In genomic region chr1:75787524-75787923, GRCh38 we compare ENCODE assay signal across 8 cellular contexts. TPM values are rescaled to one million over a fixed set of nuclear protein-coding genes. Genes with fewer than 3 reads are reported as not detected.
A peak's percentile ranks its signal among the peaks of the same experiment; 100 is the strongest.
DNase-seq lines count a peak whose midpoint lies in the region; ATAC-seq and TF ChIP-seq lines count a peak whose summit lies in the region.

No MANE protein-coding gene starts in this region.

- H3K4me3 ChIP-seq in BJ (ENCODE audit: low read depth, low read length) (peak overlapping the region; percentile 88), Loucy (ENCODE audit: low read length, poor library complexity, severe bottlenecking) (peak overlapping the region; percentile 98), dorsolateral prefrontal cortex (peak overlapping the region; percentile 52 to 96 (median 82))

- peaks cover 61 to 75% of the 10 kb centered on the region in 2 donors for H3K4me1 Mint-ChIP-seq in natural killer cell treated with Interleukin-12 subunit alpha and Interleukin-12 subunit beta and Interleukin-15 and Interleukin-18, amount 100 ng/mL, for 72 hours (ENCODE audit: low read depth in 2 of 2)

- peaks cover 63% of the 10 kb centered on the region for H4K20me1 ChIP-seq in Loucy (ENCODE audit: insufficient read depth, low read length, poor library complexity, severe bottlenecking)

- no peak overlapping the region for H2AFZ ChIP-seq in Loucy (ENCODE audit: low read length)

- H3K27ac ChIP-seq in dorsolateral prefrontal cortex (peak overlapping the region in 23 of 59 donors; percentile 1 to 95 (median 87)), caudate nucleus (ENCODE audit: low read depth, low read length) (no peak overlapping the region)

- POLR2A ChIA-PET in BJ (lab: Charles Lee): no interaction called here

- H3K9ac ChIP-seq in Loucy (ENCODE audit: low read depth, low read length, poor library complexity, severe bottlenecking): peak overlapping the region; percentile 95

- H3K4me2 ChIP-seq in Loucy (ENCODE audit: low read depth, low read length, poor library complexity, severe bottlenecking): peak overlapping the region; percentile 89

- peak overlapping the region; percentile 97 for H3K4me3 Mint-ChIP-seq in natural killer cell treated with Interleukin-12 subunit alpha and Interleukin-12 subunit beta and Interleukin-15 and Interleukin-18, amount 100 ng/mL, for 72 hours

- peaks cover 60% of the 10 kb centered on the region for H3K36me3 Mint-ChIP-seq in natural killer cell treated with Interleukin-12 subunit alpha and Interleukin-12 subunit beta and Interleukin-15 and Interleukin-18, amount 100 ng/mL, for 72 hours

- peaks cover 65% of the 10 kb centered on the region for H3K79me2 ChIP-seq in Loucy (ENCODE audit: insufficient read depth, low read length)

- H3K27me3 ChIP-seq in BJ (ENCODE audit: control insufficient read depth, insufficient read depth, low read length): no peaks in the 10 kb centered on the region
- no peaks in the 10 kb centered on the region for H3K27me3 ChIP-seq in Loucy (ENCODE audit: insufficient read depth, low read length, poor library complexity, severe bottlenecking)
- no peaks in the 10 kb centered on the region for H3K27me3 ChIP-seq in dorsolateral prefrontal cortex

- H3K27me3 Mint-ChIP-seq in natural killer cell treated with Interleukin-12 subunit alpha and Interleukin-12 subunit beta and Interleukin-15 and Interleukin-18, amount 100 ng/mL, for 72 hours: no peaks in the 10 kb centered on the region

- H3K4me1 ChIP-seq in Loucy (ENCODE audit: insufficient read depth, low read length, poor library complexity, severe bottlenecking): peaks cover 55% of the 10 kb centered on the region

- H3K9me2 ChIP-seq in Loucy (replicated peaks; ENCODE audit: low read depth, low read length): no peaks in the 10 kb centered on the region

- DNase-seq in BJ (ENCODE audit: low read depth): no peak
- DNase-seq in dorsolateral prefrontal cortex: no peak
- no peak for DNase-seq in natural killer cell treated with Interleukin-12 subunit alpha and Interleukin-12 subunit beta and Interleukin-15 and Interleukin-18, amount 100 ng/mL, for 72 hours (ENCODE audit: low spot score)
- DNase-seq in caudate nucleus (lab: John Stamatoyannopoulos, UW): no peak
- no peak for DNase-seq in NCI-H1048 (lab: John Stamatoyannopoulos, UW)
- DNase-seq in inferior parietal cortex (ENCODE audit: extremely low spot score): no peak
- no peak for DNase-seq in HK-2 (ENCODE audit: unreplicated experiment)

- TF ChIP-seq CTCF in BJ (IDR thresholded peaks at IDR 0.05; ENCODE audit: insufficient read depth, low read depth, low read length) (no peak), Loucy (conservative IDR thresholded peaks at IDR 0.05; ENCODE audit: low read length) (no peak), dorsolateral prefrontal cortex (IDR thresholded peaks at IDR 0.05 in 54 of 56, conservative IDR thresholded peaks at IDR 0.05 in 2 of 56; ENCODE audit: low read depth in 1 of 56, partially characterized antibody in 56 of 56) (no peak)

- ATAC-seq in natural killer cell treated with Interleukin-12 subunit alpha and Interleukin-12 subunit beta and Interleukin-15 and Interleukin-18, amount 100 ng/mL, for 72 hours: no peak

- CTCF ChIA-PET in BJ (lab: Yijun Ruan, JAX): no interaction called here

- no peaks in the 10 kb centered on the region for H3F3A ChIP-seq in Loucy (ENCODE audit: low read depth)

- H3K9me3 Mint-ChIP-seq in natural killer cell treated with Interleukin-12 subunit alpha and Interleukin-12 subunit beta and Interleukin-15 and Interleukin-18, amount 100 ng/mL, for 72 hours: no peaks in the 10 kb centered on the region

- peak overlapping the region; percentile 97 to 98 for H3K27ac Mint-ChIP-seq in natural killer cell treated with Interleukin-12 subunit alpha and Interleukin-12 subunit beta and Interleukin-15 and Interleukin-18, amount 100 ng/mL, for 72 hours

- H3K9me3 ChIP-seq in Loucy (ENCODE audit: insufficient read depth, low read depth, low read length): no peaks in the 10 kb centered on the region

- intact Hi-C loops in dorsolateral prefrontal cortex (cut with DNase I): loop anchor here in 1 of 2 donors (5.0 kb wide), 1 partner anchor 60 kb away; no protein-coding TSS in a partner anchor

- H3K36me3 ChIP-seq in BJ (ENCODE audit: control insufficient read depth, insufficient read depth, low read length): peaks cover 5% of the 10 kb centered on the region
- H3K36me3 ChIP-seq in Loucy (ENCODE audit: insufficient read depth, low read length): peaks cover 26% of the 10 kb centered on the region

RNA-seq across cellular contexts. Expression of gene RABGGTB, which starts 1.5 kb away (rescaled TPM):
- polyA plus RNA-seq in BJ (2011; rRNA removed): 29.4 and 87.8 TPM in 2 replicates
- polyA minus RNA-seq in BJ (2011; rRNA and poly(A)+ RNA removed): 42.2 and 48.1 TPM in 2 replicates
- total RNA-seq in dorsolateral prefrontal cortex: 10 to 100 TPM; 41.2 to 78.9 (median 61.5) TPM
- 100 to 1,000 TPM; 138 to 278 TPM for total RNA-seq in natural killer cell treated with Interleukin-12 subunit alpha and Interleukin-12 subunit beta and Interleukin-15 and Interleukin-18, amount 100 ng/mL, for 72 hours

RNA-seq across cellular contexts. Expression of gene MSH4, which starts 9.2 kb away (rescaled TPM):
- polyA plus RNA-seq in BJ (2011; rRNA removed): 0.04 and 0.05 TPM in 2 replicates
- polyA minus RNA-seq in BJ (2011; rRNA and poly(A)+ RNA removed): 0.10 and 0.24 TPM in 2 replicates
- 1 to 10 TPM in 106 of 120 experiments, under 1 TPM in 14; 0.60 to 8.7 (median 1.8) TPM for total RNA-seq in dorsolateral prefrontal cortex
- total RNA-seq in natural killer cell treated with Interleukin-12 subunit alpha and Interleukin-12 subunit beta and Interleukin-15 and Interleukin-18, amount 100 ng/mL, for 72 hours: 1 to 10 TPM in 1 of 2 donors, under 1 TPM in 1; 0.19 to 1.1 TPM
